8 cellular contexts compared by ENCODE assay signal in genomic region chr10:103645141-103646054, GRCh38.
DNase-seq lines count a peak whose midpoint lies in the region; ATAC-seq lines count a peak whose summit lies in the region.

No MANE protein-coding gene starts in this region.

- DNase-seq in EH (ENCODE audit: low read depth) (peak; percentile 98), SKM-1 treated with dmso at 0.1 percent for 144 hours (lab: John Stamatoyannopoulos, UW; ENCODE audit: unreplicated experiment) (peak; percentile 98), fibroblast of the conjunctiva (ENCODE audit: low read depth) (peak; percentile 89), posterior cingulate gyrus (peak in 9 of 10 donors; percentile 40 to 96 (median 74)), DMS53 (lab: John Stamatoyannopoulos, UW) (no peak), NCI-H1694 treated with DMSO at 0.1 percent for 48 hours (lab: John Stamatoyannopoulos, UW) (no peak)

- intact Hi-C loops in posterior cingulate gyrus (cut with DNase I) = no loop called here

- ATAC-seq in HG02938 (IDR thresholded peaks at IDR 0.05; ENCODE audit: unreplicated experiment) (no peak), GM21619 (IDR thresholded peaks at IDR 0.05; ENCODE audit: unreplicated experiment) (no peak)

Comparison
In these comparisons a context has a peak if more than half of its experiments do, and no peak if none do; other contexts are left out.
1. DNase-seq: peak in EH (single experiment), SKM-1 treated with dmso at 0.1 percent for 144 hours (single experiment), fibroblast of the conjunctiva (single experiment) and posterior cingulate gyrus (9 of 10); none in DMS53 (single experiment) and NCI-H1694 treated with DMSO at 0.1 percent for 48 hours (single experiment).